Comparison of ENCODE assay signal across 1 cellular context in genomic region chr1:224266936-224267856, GRCh38.
A peak's percentile ranks its signal among the peaks of the same experiment; 100 is the strongest.
TF ChIP-seq lines count a peak whose summit lies in the region.

No MANE protein-coding gene starts in this region.

TF ChIP-seq in GM12878, 131 proteins besides CTCF, POLR2A, EP300 and RAD21:
- peak in 1 of 2 experiments; percentile 66; a peak in 1 of 4 replicates for TF ChIP-seq BHLHE40 (IDR thresholded peaks at IDR 0.05; ENCODE audit: borderline replicate concordance in 1 of 2, low read depth in 2 of 2, low read length in 1 of 2)
- peak; percentile 66 for TF ChIP-seq RUNX3 (IDR thresholded peaks at IDR 0.05; ENCODE audit: low read length)
TF ChIP-seq in GM12878: peak in this region for 2; not testable (repeated sequence) for 129.
